Comparison of ENCODE assay signal across 12 cellular contexts in genomic region chr4:150518559-150518958, GRCh38.
DNase-seq lines count a peak whose midpoint lies in the region; ATAC-seq, FAIRE-seq and TF ChIP-seq lines count a peak whose summit lies in the region.
"Had no signal": no experiment of that assay in that cellular context is flagged by ENCODE, and none has a peak within 500 bp of the region (broad histone marks: within the 10 kb centered on the region; RNA-seq: fewer than 3 reads in every experiment).

No MANE protein-coding gene starts in this region.

- H3K36me3 Mint-ChIP-seq in activated CD8-positive, alpha-beta T cell treated with anti-CD3 and anti-CD28 coated beads for 36 hours (ENCODE audit: low read depth), result peaks cover 6% of the 10 kb centered on the region
- H3K36me3 Mint-ChIP-seq in activated CD8-positive, alpha-beta T cell treated with anti-CD3 and anti-CD28 coated beads, Interleukin-2, amount 10 ng/mL, durations not matched to agents 7 days and 5 days (ENCODE audit: low read depth), result no peaks in the 10 kb centered on the region

- TF ChIP-seq CTCF in activated CD8-positive, alpha-beta T cell treated with anti-CD3 and anti-CD28 coated beads for 36 hours (IDR thresholded peaks at IDR 0.05), result no peak
- TF ChIP-seq CTCF in GM20000 (IDR thresholded peaks at IDR 0.05; ENCODE audit: extremely low read depth, missing control alignments), result no peak

- CTCF ChIA-PET in activated CD8-positive, alpha-beta T cell treated with anti-CD3 and anti-CD28 coated beads for 36 hours (lab: Charles Lee), result no interaction called here
- CTCF ChIA-PET in activated CD8-positive, alpha-beta T cell treated with anti-CD3 and anti-CD28 coated beads, Interleukin-2, amount 10 ng/mL, durations not matched to agents 7 days and 5 days (lab: Charles Lee), result no interaction called here

- no peak for DNase-seq in activated CD8-positive, alpha-beta T cell treated with anti-CD3 and anti-CD28 coated beads for 36 hours
- DNase-seq in activated CD8-positive, alpha-beta T cell treated with anti-CD3 and anti-CD28 coated beads, Interleukin-2, amount 10 ng/mL, durations not matched to agents 7 days and 5 days, result no peak
- DNase-seq in RCC 7860 (ENCODE audit: low spot score) (peak; percentile 35), NCI-H1417 (lab: John Stamatoyannopoulos, UW) (no peak), GM20000 (ENCODE audit: low spot score) (no peak), caudate nucleus (lab: John Stamatoyannopoulos, UW) (no peak)
- no peak for DNase-seq in stimulated activated naive CD8-positive, alpha-beta T cell treated with anti-CD3 and anti-CD28 coated beads, Interleukin-15, Interleukin-2, amounts not matched to agents 100 U/mL and 50 U/mL, for 24 hours
- DNase-seq: colonic mucosa, NCI-H2227 treated with DMSO at 0.1 percent for 48 hours, transverse colon had no signal

- no peaks in the 10 kb centered on the region for H3K27me3 Mint-ChIP-seq in activated CD8-positive, alpha-beta T cell treated with anti-CD3 and anti-CD28 coated beads for 36 hours
- no peaks in the 10 kb centered on the region for H3K27me3 Mint-ChIP-seq in activated CD8-positive, alpha-beta T cell treated with anti-CD3 and anti-CD28 coated beads, Interleukin-2, amount 10 ng/mL, durations not matched to agents 7 days and 5 days (ENCODE audit: low read depth)

- H3K4me1 Mint-ChIP-seq in activated CD8-positive, alpha-beta T cell treated with anti-CD3 and anti-CD28 coated beads for 36 hours (ENCODE audit: low read depth), result peaks cover 16% of the 10 kb centered on the region
- H3K4me1 Mint-ChIP-seq in activated CD8-positive, alpha-beta T cell treated with anti-CD3 and anti-CD28 coated beads, Interleukin-2, amount 10 ng/mL, durations not matched to agents 7 days and 5 days (ENCODE audit: low read depth), result no peaks in the 10 kb centered on the region

- peak; percentile 57 for FAIRE-seq in RCC 7860 (lab: Jason Lieb, UNC)
- FAIRE-seq: GM19239 had no signal

- POLR2A ChIA-PET in activated CD8-positive, alpha-beta T cell treated with anti-CD3 and anti-CD28 coated beads for 36 hours (lab: Charles Lee), result no interaction called here
- POLR2A ChIA-PET in activated CD8-positive, alpha-beta T cell treated with anti-CD3 and anti-CD28 coated beads, Interleukin-2, amount 10 ng/mL, durations not matched to agents 7 days and 5 days (lab: Charles Lee), result no interaction called here

- no peak overlapping the region for H3K4me3 Mint-ChIP-seq in activated CD8-positive, alpha-beta T cell treated with anti-CD3 and anti-CD28 coated beads for 36 hours
- H3K4me3 Mint-ChIP-seq in activated CD8-positive, alpha-beta T cell treated with anti-CD3 and anti-CD28 coated beads, Interleukin-2, amount 10 ng/mL, durations not matched to agents 7 days and 5 days, result no peak overlapping the region

- peak; percentile 87 for ATAC-seq in activated CD8-positive, alpha-beta T cell treated with anti-CD3 and anti-CD28 coated beads for 36 hours
- ATAC-seq in activated CD8-positive, alpha-beta T cell treated with anti-CD3 and anti-CD28 coated beads, Interleukin-2, amount 10 ng/mL, durations not matched to agents 7 days and 5 days, result no peak
- ATAC-seq in esophagus mucosa, result peak; percentile 63
- ATAC-seq in stimulated activated naive CD8-positive, alpha-beta T cell treated with anti-CD3 and anti-CD28 coated beads, Interleukin-15, Interleukin-2, amounts not matched to agents 100 U/mL and 50 U/mL, for 24 hours, result peak; percentile 90

- H3K27ac ChIP-seq in caudate nucleus (ENCODE audit: low read depth, low read length), result no peak overlapping the region
- H3K27ac ChIP-seq: colonic mucosa, transverse colon had no signal

- no peaks in the 10 kb centered on the region for H3K9me3 Mint-ChIP-seq in activated CD8-positive, alpha-beta T cell treated with anti-CD3 and anti-CD28 coated beads for 36 hours
- H3K9me3 Mint-ChIP-seq in activated CD8-positive, alpha-beta T cell treated with anti-CD3 and anti-CD28 coated beads, Interleukin-2, amount 10 ng/mL, durations not matched to agents 7 days and 5 days (ENCODE audit: insufficient read depth), result no peaks in the 10 kb centered on the region

- peak overlapping the region; percentile 59 for H3K27ac Mint-ChIP-seq in activated CD8-positive, alpha-beta T cell treated with anti-CD3 and anti-CD28 coated beads for 36 hours
- no peak overlapping the region for H3K27ac Mint-ChIP-seq in activated CD8-positive, alpha-beta T cell treated with anti-CD3 and anti-CD28 coated beads, Interleukin-2, amount 10 ng/mL, durations not matched to agents 7 days and 5 days

- intact Hi-C loops in activated CD8-positive, alpha-beta T cell treated with anti-CD3 and anti-CD28 coated beads for 36 hours (cut with micrococcal nuclease), result no loop called here
